ENCODE assay signal across 1 cellular context in the genomic region with DNA sequence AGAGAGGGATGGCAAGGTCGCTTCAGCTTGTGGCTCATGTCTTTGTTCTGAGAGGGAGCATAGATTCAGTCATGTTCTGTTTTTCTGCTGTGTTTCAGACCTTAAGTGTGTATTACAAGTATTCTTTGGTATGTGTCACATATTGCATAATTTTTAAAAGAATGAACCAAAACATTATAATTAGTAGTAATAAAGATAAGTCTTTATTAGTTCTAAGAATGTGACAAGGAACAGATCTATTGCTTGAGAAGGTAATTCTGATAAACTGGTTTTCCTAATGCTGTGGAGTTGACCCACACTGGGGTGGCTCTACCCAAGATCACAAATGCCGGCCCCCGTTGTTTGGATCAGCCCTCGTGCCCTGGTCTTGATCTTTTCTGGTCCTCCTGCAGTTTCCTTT.
TF ChIP-seq lines count a peak whose summit lies in the region.

No MANE protein-coding gene starts in this region.

TF ChIP-seq in IMR-90, 13 proteins besides CTCF, POLR2A, EP300 and RAD21 (continued from another document):
- TF ChIP-seq, protein P1, sequence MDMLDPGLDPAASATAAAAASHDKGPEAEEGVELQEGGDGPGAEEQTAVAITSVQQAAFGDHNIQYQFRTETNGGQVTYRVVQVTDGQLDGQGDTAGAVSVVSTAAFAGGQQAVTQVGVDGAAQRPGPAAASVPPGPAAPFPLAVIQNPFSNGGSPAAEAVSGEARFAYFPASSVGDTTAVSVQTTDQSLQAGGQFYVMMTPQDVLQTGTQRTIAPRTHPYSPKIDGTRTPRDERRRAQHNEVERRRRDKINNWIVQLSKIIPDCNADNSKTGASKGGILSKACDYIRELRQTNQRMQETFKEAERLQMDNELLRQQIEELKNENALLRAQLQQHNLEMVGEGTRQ (IDR thresholded peaks at IDR 0.05; ENCODE audit: low read depth, low read length): no peak
- TF ChIP-seq RCOR1 (IDR thresholded peaks at IDR 0.05; ENCODE audit: insufficient replicate concordance, low read length) (no peak), MXI1 (IDR thresholded peaks at IDR 0.05; ENCODE audit: borderline replicate concordance, low read depth, low read length) (no peak), MAFK (IDR thresholded peaks at IDR 0.05; ENCODE audit: low read depth, low read length) (no peak)
TF ChIP-seq in IMR-90: peak in this region for 1.
